1 cellular context compared by ENCODE assay signal in genomic region chr1:59043796-59044195, GRCh38.
TF ChIP-seq lines count a peak whose summit lies in the region.

No MANE protein-coding gene starts in this region.

TF ChIP-seq in HepG2, 621 proteins besides CTCF, POLR2A, EP300 and RAD21 (continued from another document and continues in another):
- no peak for TF ChIP-seq SIN3A (IDR thresholded peaks at IDR 0.05; ENCODE audit: borderline replicate concordance, low read depth, low read length)
- TF ChIP-seq DDIT3 (CRISPR knock-in tag; IDR thresholded peaks at IDR 0.05) = no peak
- TF ChIP-seq HIVEP1 (CRISPR knock-in tag; IDR thresholded peaks at IDR 0.05) = no peak
- TF ChIP-seq ZNF205 (CRISPR knock-in tag; IDR thresholded peaks at IDR 0.05) = no peak; the same call in 1 of the 2 replicates
- TF ChIP-seq XRCC5 (optimal IDR thresholded peaks at IDR 0.05; ENCODE audit: low read length) = no peak
- TF ChIP-seq NR2F1 (CRISPR knock-in tag; IDR thresholded peaks at IDR 0.05) = peak; percentile 42 to 79; a peak in 2 of 4 replicates
- TF ChIP-seq ATF7-NPFF (CRISPR knock-in tag; IDR thresholded peaks at IDR 0.05; ENCODE audit: low read depth) = no peak
- TF ChIP-seq NFYB (CRISPR knock-in tag; IDR thresholded peaks at IDR 0.05) = no peak
- no peak for TF ChIP-seq ZNF276 (CRISPR knock-in tag; IDR thresholded peaks at IDR 0.05; ENCODE audit: low read depth)
- peak; percentile 32; the same call in 1 of the 2 replicates for TF ChIP-seq PATZ1 (CRISPR knock-in tag; IDR thresholded peaks at IDR 0.05)
- TF ChIP-seq PAWR (CRISPR knock-in tag; IDR thresholded peaks at IDR 0.05; ENCODE audit: borderline replicate concordance) = no peak
- peak; percentile 97 for TF ChIP-seq CEBPG (CRISPR knock-in tag; IDR thresholded peaks at IDR 0.05)
- TF ChIP-seq FOXC1 (CRISPR knock-in tag; IDR thresholded peaks at IDR 0.05; ENCODE audit: borderline replicate concordance) = no peak
- no peak for TF ChIP-seq ZNF207 (IDR thresholded peaks at IDR 0.05; ENCODE audit: borderline replicate concordance)
- TF ChIP-seq ZSCAN30 (CRISPR knock-in tag; IDR thresholded peaks at IDR 0.05) = no peak
- 0 out of 2 replicates have a peak, but pooled peaks have one; percentile 24 for TF ChIP-seq ELF1 (CRISPR knock-in tag; IDR thresholded peaks at IDR 0.05)
- no peak for TF ChIP-seq ZNF33B (CRISPR knock-in tag; IDR thresholded peaks at IDR 0.05)
- TF ChIP-seq BCLAF1 (IDR thresholded peaks at IDR 0.05) = no peak
- no peak for TF ChIP-seq ZNF367 (CRISPR knock-in tag; IDR thresholded peaks at IDR 0.05; ENCODE audit: borderline replicate concordance)
- TF ChIP-seq STAG1 (CRISPR knock-in tag; IDR thresholded peaks at IDR 0.05) = peak; percentile 24; the same call in 1 of the 2 replicates
- TF ChIP-seq ZNF362 (CRISPR knock-in tag; IDR thresholded peaks at IDR 0.05; ENCODE audit: borderline replicate concordance) = no peak
- TF ChIP-seq SSRP1 (CRISPR knock-in tag; IDR thresholded peaks at IDR 0.05) = no peak
- TF ChIP-seq ZSCAN20 (CRISPR knock-in tag; IDR thresholded peaks at IDR 0.05; ENCODE audit: borderline replicate concordance) = no peak
- TF ChIP-seq TRIM22 (IDR thresholded peaks at IDR 0.05) = no peak
- no peak for TF ChIP-seq ZNF512B (CRISPR knock-in tag; IDR thresholded peaks at IDR 0.05; ENCODE audit: borderline replicate concordance)
- no peak for TF ChIP-seq ZNF572 (CRISPR knock-in tag; IDR thresholded peaks at IDR 0.05)
- TF ChIP-seq ZNF503 (CRISPR knock-in tag; IDR thresholded peaks at IDR 0.05) = peak; percentile 32; the same call in 1 of the 2 replicates
- TF ChIP-seq ZNF121 (CRISPR knock-in tag; IDR thresholded peaks at IDR 0.05) = no peak
- no peak for TF ChIP-seq ZNF510 (CRISPR knock-in tag; IDR thresholded peaks at IDR 0.05; ENCODE audit: low read depth)
- no peak for TF ChIP-seq ZNF468 (CRISPR knock-in tag; IDR thresholded peaks at IDR 0.05)
- TF ChIP-seq ZNF142 (CRISPR knock-in tag; IDR thresholded peaks at IDR 0.05) = no peak
- TF ChIP-seq KMT2B (CRISPR knock-in tag; IDR thresholded peaks at IDR 0.05) = no peak
- TF ChIP-seq ZNF317 (CRISPR knock-in tag; IDR thresholded peaks at IDR 0.05) = peak; percentile 99
- TF ChIP-seq AHR (CRISPR knock-in tag; IDR thresholded peaks at IDR 0.05) = no peak
- no peak for TF ChIP-seq POLR2G (IDR thresholded peaks at IDR 0.05; ENCODE audit: low read depth, low read length)
- TF ChIP-seq SMYD3 (CRISPR knock-in tag; IDR thresholded peaks at IDR 0.05) = peak; percentile 64; the same call in 1 of the 2 replicates
- peak; percentile 78; the same call in 1 of the 2 replicates for TF ChIP-seq SPEN (CRISPR knock-in tag; IDR thresholded peaks at IDR 0.05; ENCODE audit: low read depth)
